ENCODE assay signal across 16 cellular contexts in the genomic region with DNA sequence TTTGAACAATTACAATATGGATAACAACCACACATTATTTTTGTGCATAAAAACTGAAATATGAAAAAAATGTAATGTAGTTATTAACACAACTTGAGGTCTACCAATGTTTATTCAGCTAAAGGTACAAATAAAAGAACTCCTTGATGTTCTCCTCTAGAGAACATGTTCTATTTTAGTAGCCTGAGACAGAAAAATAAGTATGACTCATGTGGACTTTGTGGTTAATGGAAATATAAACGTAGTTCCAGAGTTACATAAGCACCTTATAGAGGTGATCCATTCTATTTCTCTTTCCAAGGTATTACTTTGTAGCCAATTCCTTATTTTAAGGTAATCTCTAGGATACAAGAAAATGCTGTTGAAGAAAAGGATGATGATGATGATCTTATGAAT. TPM values are rescaled to one million over a fixed set of nuclear protein-coding genes. Genes with fewer than 3 reads are reported as not detected.
A peak's percentile ranks its signal among the peaks of the same experiment; 100 is the strongest.
DNase-seq lines count a peak whose midpoint lies in the region; ATAC-seq, FAIRE-seq and TF ChIP-seq lines count a peak whose summit lies in the region.
"Had no signal": no experiment of that assay in that cellular context is flagged by ENCODE, and none has a peak within 500 bp of the region (broad histone marks: within the 10 kb centered on the region; RNA-seq: fewer than 3 reads in every experiment).

No MANE protein-coding gene starts in this region.

- TF ChIP-seq RAD21 in A549 (conservative IDR thresholded peaks at IDR 0.05 in 1 of 2, IDR thresholded peaks at IDR 0.05 in 1 of 2) (no peak), HepG2 (CRISPR knock-in tag; IDR thresholded peaks at IDR 0.05) (no peak)

- 2% methylated on average over 1 of the region's 1 CpG for WGBS in A549 (ENCODE audit: missing lambda C conversion rate)
- 15% methylated on average over 1 of the region's 1 CpG for WGBS in HepG2 (ENCODE audit: low lambda C conversion rate)

- no peak overlapping the region for H3K27ac ChIP-seq in A549
- H3K27ac ChIP-seq in HepG2 (ENCODE audit: extremely low read length, insufficient read depth, low read length): peak overlapping the region; percentile 36
- H3K27ac ChIP-seq: BLaER1 treated with 17β-estradiol and CSF1 and Interleukin-3, amounts not matched to agents 10 nM and 100 nM had no signal

- TF ChIP-seq CTCF in A549 (IDR thresholded peaks at IDR 0.05): no peak
- no peak for TF ChIP-seq CTCF in chondrocyte (IDR thresholded peaks at IDR 0.05)
- no peak for TF ChIP-seq CTCF in HepG2 (CRISPR knock-in tag; IDR thresholded peaks at IDR 0.05)

- no peak overlapping the region for H2AFZ ChIP-seq in HepG2 (ENCODE audit: low read length)

- no peak overlapping the region for H3K9ac ChIP-seq in HepG2 (ENCODE audit: insufficient read depth, low read depth, low read length)
- H3K9ac ChIP-seq: BLaER1 treated with 17β-estradiol and CSF1 and Interleukin-3, amounts not matched to agents 10 nM and 100 nM had no signal

- H3K4me1 Mint-ChIP-seq in chondrocyte (ENCODE audit: low read depth): peaks cover 21% of the 10 kb centered on the region
- H3K4me1 Mint-ChIP-seq: immature natural killer cell, neural crest cell had no signal

- DNase-seq in A549 (ENCODE audit: low read depth in 1 of 2, low spot score in 1 of 2) (no peak), LHCN-M2 (ENCODE audit: low read depth) (peak; percentile 52), chondrocyte (ENCODE audit: low spot score) (no peak), HepG2 (ENCODE audit: low spot score) (peak; percentile 27), germinal center (ENCODE audit: low spot score) (no peak), SIG-M5 (lab: John Stamatoyannopoulos, UW) (no peak), NCI-H1694 (lab: John Stamatoyannopoulos, UW) (no peak), mesenteric fat pad (ENCODE audit: low spot score) (no peak)
- DNase-seq: activated CD4-positive, alpha-beta T cell treated with anti-CD3 and anti-CD28 coated beads, Interleukin-2, amount 50 U/mL, for 1 hour; effector memory CD8-positive, alpha-beta T cell; GOT3; immature natural killer cell; Karpas-422 had no signal

- no peak for TF ChIP-seq EP300 in A549 (IDR thresholded peaks at IDR 0.05)
- TF ChIP-seq EP300 in HepG2 (IDR thresholded peaks at IDR 0.05; ENCODE audit: low read depth in 2 of 2, low read length in 2 of 2): peak in 1 of 2 experiments; percentile 39; a peak in 1 of 4 replicates
- TF ChIP-seq EP300 in HepG2 (CRISPR knock-in tag; IDR thresholded peaks at IDR 0.05; ENCODE audit: borderline replicate concordance): no peak

- no TSS peak for BruUV-seq in HepG2 (replicated peaks; lab: Mats Ljungman, UMichigan)

- H3K4me3 ChIP-seq in A549 (no peak overlapping the region), HepG2 (replicated peaks in 1 of 3; ENCODE audit: insufficient read depth in 1 of 3, low read depth in 2 of 3, low read length in 3 of 3) (no peak overlapping the region)
- H3K4me3 ChIP-seq: BLaER1 treated with 17β-estradiol and CSF1 and Interleukin-3, amounts not matched to agents 10 nM and 100 nM had no signal

- POLR2A ChIA-PET in A549 (lab: Yijun Ruan, JAX) (no interaction called here), HepG2 (lab: Yijun Ruan, JAX) (interaction anchor here (1.0 kb wide), 1 partner anchor 27 kb away, joined by 3 read pairs; no protein-coding TSS in a partner anchor)

- H3K4me2 ChIP-seq in A549 (peak overlapping the region; percentile 34), HepG2 (ENCODE audit: low read depth, low read length) (peak overlapping the region; percentile 31)

- H3K4me1 ChIP-seq in A549: peaks cover 20% of the 10 kb centered on the region
- peaks cover 18% of the 10 kb centered on the region for H3K4me1 ChIP-seq in HepG2 (ENCODE audit: insufficient read depth, low read length)

- no peaks in the 10 kb centered on the region for H4K20me1 ChIP-seq in HepG2 (ENCODE audit: insufficient read depth, low read length)
- H4K20me1 ChIP-seq: BLaER1 treated with 17β-estradiol and CSF1 and Interleukin-3, amounts not matched to agents 10 nM and 100 nM had no signal

- intact Hi-C loops in HepG2 (cut with micrococcal nuclease; ENCODE audit: unreplicated experiment): no loop called here

- in situ Hi-C loops in HepG2 (cut with HindIII; ENCODE audit: extremely low pct_ligation_motif_present, low pct_unique_long_range_greater_than_20kb): no loop called here

- 0 out of 6 replicates have a peak, but pooled peaks of 1 of the 2 experiments have one; percentile 30 for ATAC-seq in A549
- no peak for ATAC-seq in HepG2
- ATAC-seq: effector memory CD8-positive, alpha-beta T cell had no signal

- no peaks in the 10 kb centered on the region for H3K27me3 Mint-ChIP-seq in chondrocyte (ENCODE audit: low read depth)
- H3K27me3 Mint-ChIP-seq: activated naive CD4-positive, alpha-beta T cell treated with anti-CD3 and anti-CD28 coated beads, Interleukin-2, amount 50 U/mL, for 24 hours; effector memory CD8-positive, alpha-beta T cell had no signal

- H3K27me3 ChIP-seq in HepG2 (ENCODE audit: control insufficient read depth in 1 of 2, insufficient read depth in 2 of 2, low read length in 2 of 2): no peaks in the 10 kb centered on the region
- H3K27me3 ChIP-seq: BLaER1 treated with 17β-estradiol and CSF1 and Interleukin-3, amounts not matched to agents 10 nM and 100 nM had no signal

- H3K9me3 ChIP-seq in A549: no peaks in the 10 kb centered on the region
- H3K9me3 ChIP-seq in HepG2 (ENCODE audit: low read length): no peaks in the 10 kb centered on the region
- H3K9me3 ChIP-seq: BLaER1 treated with 17β-estradiol and CSF1 and Interleukin-3, amounts not matched to agents 10 nM and 100 nM had no signal

- H3K36me3 ChIP-seq in HepG2 (replicated peaks in 1 of 2; ENCODE audit: control insufficient read depth in 1 of 2, insufficient read depth in 2 of 2, low read length in 2 of 2): peaks cover 3 to 10% of the 10 kb centered on the region in 2 experiments; a peak in 1 of 5 replicates

- FAIRE-seq in A549 (lab: Jason Lieb, UNC) (no peak), HepG2 (lab: Jason Lieb, UNC) (no peak)

- no peaks in the 10 kb centered on the region for H3K9me3 Mint-ChIP-seq in chondrocyte (ENCODE audit: low read depth)
- H3K9me3 Mint-ChIP-seq: activated naive CD4-positive, alpha-beta T cell treated with anti-CD3 and anti-CD28 coated beads, Interleukin-2, amount 50 U/mL, for 24 hours; effector memory CD8-positive, alpha-beta T cell; immature natural killer cell; neural crest cell had no signal

- TF ChIP-seq POLR2A in A549 (IDR thresholded peaks at IDR 0.05; ENCODE audit: low read length) (no peak), HepG2 (IDR thresholded peaks at IDR 0.05; ENCODE audit: insufficient read depth in 1 of 2, low read depth in 2 of 2, low read length in 2 of 2) (no peak)

- H3K4me3 Mint-ChIP-seq in chondrocyte (ENCODE audit: unreplicated experiment): no peak overlapping the region
- H3K4me3 Mint-ChIP-seq: activated naive CD4-positive, alpha-beta T cell treated with anti-CD3 and anti-CD28 coated beads, Interleukin-2, amount 50 U/mL, for 24 hours; effector memory CD8-positive, alpha-beta T cell; immature natural killer cell; neural crest cell had no signal

- no peaks in the 10 kb centered on the region for H3K79me2 ChIP-seq in HepG2 (ENCODE audit: insufficient read depth, low read length)

- peaks cover 11% of the 10 kb centered on the region for H3K36me3 Mint-ChIP-seq in chondrocyte (ENCODE audit: low read depth)

- peak overlapping the region; percentile 78 for H3K27ac Mint-ChIP-seq in chondrocyte (ENCODE audit: unreplicated experiment)
- H3K27ac Mint-ChIP-seq: activated naive CD4-positive, alpha-beta T cell treated with anti-CD3 and anti-CD28 coated beads, Interleukin-2, amount 50 U/mL, for 24 hours had no signal

- CTCF ChIA-PET in A549 (lab: Yijun Ruan, JAX): interaction anchor here (1.5 to 1.7 kb wide), 2 partner anchors 15 to 26 kb away, joined by 4 to 5 read pairs; no protein-coding TSS in a partner anchor
- CTCF ChIA-PET in HepG2 (lab: Yijun Ruan, JAX; ENCODE audit: low intra/inter-chr PET ratio, low total read pairs): no interaction called here

RNA-seq across cellular contexts. Expression of gene ALKBH1, which starts 25.7 kb away (rescaled TPM):
- 24.1 and 24.5 TPM in 2 replicates for polyA plus RNA-seq in A549 (2011; rRNA removed)
- polyA plus RNA-seq in A549 (2012; cell fraction: cytosol; rRNA removed): 11.1 and 12.5 TPM in 2 replicates
- 7.8 and 9.7 TPM in 2 replicates for polyA plus RNA-seq in A549 (2012; cell fraction: nucleus; rRNA removed)
- polyA plus RNA-seq in A549 (2017; fragmentation: RNase III; extraction: RNeasy Plus Mini Kit Qiagen cat#74134 plus additional on column Dnase treatment): 10.9 to 11.9 TPM (median 11.4 TPM) in 3 replicates
- polyA minus RNA-seq in A549 (2011; rRNA and poly(A)+ RNA removed): 20.5 and 22.2 TPM in 2 replicates
- 10.6 and 11.3 TPM in 2 replicates for total RNA-seq in LHCN-M2 (2014; rRNA removed)
- polyA plus RNA-seq in LHCN-M2 (2012): 5.5 TPM
- 7.6 to 12.7 TPM (median 8.3 TPM) in 3 replicates for total RNA-seq in chondrocyte
- total RNA-seq in HepG2 (2016; rRNA removed; fragmentation: Illumina TruSeq; extraction: Trizol): 14.3 and 14.5 TPM in 2 replicates
- total RNA-seq in HepG2 (2016; cell fraction: cytosol; rRNA removed; fragmentation: Illumina TruSeq; extraction: Trizol; ENCODE audit: low read depth): 3.9 and 4.2 TPM in 2 replicates
- total RNA-seq in HepG2 (2016; cell fraction: insoluble cytoplasmic fraction; rRNA removed; fragmentation: Illumina TruSeq; extraction: Trizol): 12.6 and 16.1 TPM in 2 replicates
- total RNA-seq in HepG2 (2016; cell fraction: membrane; rRNA removed; fragmentation: Illumina TruSeq; extraction: Trizol): 6.2 and 7.1 TPM in 2 replicates
- 6.4 and 6.5 TPM in 2 replicates for total RNA-seq in HepG2 (2016; cell fraction: nucleus; rRNA removed; fragmentation: Illumina TruSeq; extraction: Trizol)
- polyA plus RNA-seq in HepG2 (2011; rRNA removed): 11.1 and 12.5 TPM in 2 replicates
- 8.6 and 10.6 TPM in 2 replicates for polyA plus RNA-seq in HepG2 (2011; cell fraction: cytosol; rRNA removed)
- polyA plus RNA-seq in HepG2 (2011; cell fraction: nucleus; rRNA removed): 6.2 and 6.7 TPM in 2 replicates
- 6.9 and 7.3 TPM in 2 replicates for polyA plus RNA-seq in HepG2 (2012)
- 1.6 and 2.1 TPM in 2 replicates for polyA plus RNA-seq in HepG2 (2016; cell fraction: cytosol; fragmentation: Illumina TruSeq; extraction: Trizol; ENCODE audit: low read depth)
- 17.8 and 17.9 TPM in 2 replicates for polyA plus RNA-seq in HepG2 (2016; cell fraction: insoluble cytoplasmic fraction; fragmentation: Illumina TruSeq; extraction: Trizol; ENCODE audit: low read depth)
- polyA plus RNA-seq in HepG2 (2016; cell fraction: membrane; fragmentation: Illumina TruSeq; extraction: Trizol; ENCODE audit: low read depth): 2.7 and 3.2 TPM in 2 replicates
- polyA plus RNA-seq in HepG2 (2016; cell fraction: nucleus; fragmentation: Illumina TruSeq; extraction: Trizol; ENCODE audit: insufficient read depth, low read depth): 11.7 and 12.0 TPM in 2 replicates
- 12.8 and 19.7 TPM in 2 replicates for polyA minus RNA-seq in HepG2 (2011; rRNA and poly(A)+ RNA removed; ENCODE audit: low replicate concordance)
- 7.4 and 7.7 TPM in 2 replicates for polyA minus RNA-seq in HepG2 (2011; cell fraction: cytosol; rRNA and poly(A)+ RNA removed)
- 7.6 and 11.6 TPM in 2 replicates for polyA minus RNA-seq in HepG2 (2011; cell fraction: nucleus; rRNA and poly(A)+ RNA removed)
- total RNA-seq in mesenteric fat pad: 9.2 TPM

RNA-seq across cellular contexts. Expression of gene SLIRP, which starts 25.7 kb away (rescaled TPM):
- polyA plus RNA-seq in A549 (2011; rRNA removed) (419 and 623 TPM in 2 replicates), A549 (2017; fragmentation: RNase III; extraction: RNeasy Plus Mini Kit Qiagen cat#74134 plus additional on column Dnase treatment) (470 to 545 TPM (median 492 TPM) in 3 replicates), HepG2 (2011; rRNA removed) (210 and 281 TPM in 2 replicates)
- polyA plus RNA-seq in A549 (2012; cell fraction: cytosol; rRNA removed): 358 and 492 TPM in 2 replicates
- 106 and 197 TPM in 2 replicates for polyA plus RNA-seq in A549 (2012; cell fraction: nucleus; rRNA removed)
- polyA minus RNA-seq in A549 (2011; rRNA and poly(A)+ RNA removed): 44.1 and 63.1 TPM in 2 replicates
- total RNA-seq in LHCN-M2 (2014; rRNA removed) (332 and 483 TPM in 2 replicates), chondrocyte (64.6 to 101 TPM (median 79.5 TPM) in 3 replicates), HepG2 (2016; rRNA removed; fragmentation: Illumina TruSeq; extraction: Trizol) (548 and 656 TPM in 2 replicates), mesenteric fat pad (101 TPM)
- 267 TPM for polyA plus RNA-seq in LHCN-M2 (2012)
- 191 and 199 TPM in 2 replicates for total RNA-seq in HepG2 (2016; cell fraction: cytosol; rRNA removed; fragmentation: Illumina TruSeq; extraction: Trizol; ENCODE audit: low read depth)
- 524 and 730 TPM in 2 replicates for total RNA-seq in HepG2 (2016; cell fraction: insoluble cytoplasmic fraction; rRNA removed; fragmentation: Illumina TruSeq; extraction: Trizol)
- 218 and 228 TPM in 2 replicates for total RNA-seq in HepG2 (2016; cell fraction: membrane; rRNA removed; fragmentation: Illumina TruSeq; extraction: Trizol)
- total RNA-seq in HepG2 (2016; cell fraction: nucleus; rRNA removed; fragmentation: Illumina TruSeq; extraction: Trizol): 193 and 196 TPM in 2 replicates
- polyA plus RNA-seq in HepG2 (2011; cell fraction: cytosol; rRNA removed): 140 and 189 TPM in 2 replicates
- 37.4 and 61.1 TPM in 2 replicates for polyA plus RNA-seq in HepG2 (2011; cell fraction: nucleus; rRNA removed)
- 209 and 256 TPM in 2 replicates for polyA plus RNA-seq in HepG2 (2012)
- 146 and 163 TPM in 2 replicates for polyA plus RNA-seq in HepG2 (2016; cell fraction: cytosol; fragmentation: Illumina TruSeq; extraction: Trizol; ENCODE audit: low read depth)
- 446 and 490 TPM in 2 replicates for polyA plus RNA-seq in HepG2 (2016; cell fraction: insoluble cytoplasmic fraction; fragmentation: Illumina TruSeq; extraction: Trizol; ENCODE audit: low read depth)
- polyA plus RNA-seq in HepG2 (2016; cell fraction: membrane; fragmentation: Illumina TruSeq; extraction: Trizol; ENCODE audit: low read depth): 133 and 135 TPM in 2 replicates
- 217 TPM in 2 replicates for polyA plus RNA-seq in HepG2 (2016; cell fraction: nucleus; fragmentation: Illumina TruSeq; extraction: Trizol; ENCODE audit: insufficient read depth, low read depth)
- polyA minus RNA-seq in HepG2 (2011; rRNA and poly(A)+ RNA removed; ENCODE audit: low replicate concordance): 34.7 and 77.7 TPM in 2 replicates
- 17.7 and 26.8 TPM in 2 replicates for polyA minus RNA-seq in HepG2 (2011; cell fraction: cytosol; rRNA and poly(A)+ RNA removed)
- 27.0 and 27.2 TPM in 2 replicates for polyA minus RNA-seq in HepG2 (2011; cell fraction: nucleus; rRNA and poly(A)+ RNA removed)

Comparison
In these comparisons a context has a peak if more than half of its experiments do, and no peak if none do; other contexts are left out.
1. DNase-seq: peak in LHCN-M2 (single experiment) and HepG2 (single experiment); none in A549 (0 of 2), chondrocyte (single experiment), germinal center (single experiment), SIG-M5 (single experiment), NCI-H1694 (single experiment) and mesenteric fat pad (single experiment).